ENCODE assay signal across 10 cellular contexts in genomic region chr12:111412830-111413441, GRCh38. TPM values are rescaled to one million over a fixed set of nuclear protein-coding genes. Genes with fewer than 3 reads are reported as not detected.
DNase-seq lines count a peak whose midpoint lies in the region; TF ChIP-seq lines count a peak whose summit lies in the region.
"Had no signal": no experiment of that assay in that cellular context is flagged by ENCODE, and none has a peak within 500 bp of the region (broad histone marks: within the 10 kb centered on the region; RNA-seq: fewer than 3 reads in every experiment).

No MANE protein-coding gene starts in this region.

- H3K79me2 ChIP-seq in parathyroid adenoma = peaks cover 6% of the 10 kb centered on the region

- no peak for TF ChIP-seq CTCF in parathyroid adenoma (IDR thresholded peaks at IDR 0.05)

- H3K9ac ChIP-seq in parathyroid adenoma = no peak overlapping the region

- H2AFZ ChIP-seq in parathyroid adenoma = no peak overlapping the region

- no peaks in the 10 kb centered on the region for H3K36me3 ChIP-seq in CD8-positive, alpha-beta memory T cell (ENCODE audit: insufficient read depth, low read length)
- H3K36me3 ChIP-seq in KOPT-K1 (ENCODE audit: insufficient read depth, low read length) (peaks cover 22% of the 10 kb centered on the region), parathyroid adenoma (ENCODE audit: control insufficient read depth, insufficient read depth, low read length) (no peaks in the 10 kb centered on the region)
- H3K36me3 ChIP-seq in effector memory CD4-positive, alpha-beta T cell (ENCODE audit: control insufficient read depth, insufficient read depth, low read length) = peaks cover 7% of the 10 kb centered on the region

- H3K9me3 Mint-ChIP-seq in CD8-positive, alpha-beta memory T cell = no peaks in the 10 kb centered on the region

- no peak for DNase-seq in CD8-positive, alpha-beta memory T cell
- DNase-seq in effector memory CD4-positive, alpha-beta T cell = no peak
- no peak for DNase-seq in KBM-7
- DNase-seq in NCI-H2227 treated with DMSO at 0.1 percent for 48 hours (lab: John Stamatoyannopoulos, UW) = no peak
- DNase-seq in 8988T = no peak
- no peak for DNase-seq in NCI-H510A treated with DMSO at 0.1 percent for 48 hours (lab: John Stamatoyannopoulos, UW)
- DNase-seq: stimulated activated CD4-positive, alpha-beta T cell treated with anti-CD3 and anti-CD28 coated beads, Interleukin-4, amount 100 ng/mL, for 24 hours had no signal

- H3K27me3 ChIP-seq in CD8-positive, alpha-beta memory T cell (ENCODE audit: insufficient read depth, low read length, poor library complexity, severe bottlenecking) = no peaks in the 10 kb centered on the region
- no peaks in the 10 kb centered on the region for H3K27me3 ChIP-seq in effector memory CD4-positive, alpha-beta T cell (replicated peaks; ENCODE audit: control insufficient read depth, insufficient read depth, low read length, poor library complexity, severe bottlenecking)
- no peaks in the 10 kb centered on the region for H3K27me3 ChIP-seq in parathyroid adenoma (ENCODE audit: control insufficient read depth, insufficient read depth, low read length)

- H3K9me3 ChIP-seq in CD8-positive, alpha-beta memory T cell (ENCODE audit: low read length) = no peaks in the 10 kb centered on the region
- H3K9me3 ChIP-seq in KOPT-K1 (ENCODE audit: insufficient read depth, low read length, poor library complexity, severe bottlenecking) (no peaks in the 10 kb centered on the region), parathyroid adenoma (ENCODE audit: control insufficient read depth, low read length) (no peaks in the 10 kb centered on the region)
- no peaks in the 10 kb centered on the region for H3K9me3 ChIP-seq in effector memory CD4-positive, alpha-beta T cell (ENCODE audit: control insufficient read depth, low read length)

- no peak overlapping the region for H3K27ac ChIP-seq in CD8-positive, alpha-beta memory T cell (ENCODE audit: low read depth, low read length)
- peak overlapping the region; percentile 65 for H3K27ac ChIP-seq in KOPT-K1 (ENCODE audit: low read depth, low read length, poor library complexity, severe bottlenecking)
- H3K27ac ChIP-seq in effector memory CD4-positive, alpha-beta T cell (ENCODE audit: insufficient read depth, low read length, poor library complexity, severe bottlenecking) = peak overlapping the region; percentile 59
- H3K27ac ChIP-seq in parathyroid adenoma = peak overlapping the region; percentile 8
- H3K27ac ChIP-seq: epithelial cell of prostate had no signal

- peaks cover 71% of the 10 kb centered on the region for H3K4me1 ChIP-seq in CD8-positive, alpha-beta memory T cell (ENCODE audit: insufficient read depth, low read length)
- peaks cover 61% of the 10 kb centered on the region for H3K4me1 ChIP-seq in effector memory CD4-positive, alpha-beta T cell (ENCODE audit: control insufficient read depth, insufficient read depth, low read length, poor library complexity, severe bottlenecking)
- H3K4me1 ChIP-seq in parathyroid adenoma = peaks cover 4% of the 10 kb centered on the region

- CTCF ChIA-PET in CD8-positive, alpha-beta memory T cell (lab: Charles Lee) = interaction anchor here (1.0 to 27.8 kb wide), 7 partner anchors 9 to 36 kb away, joined by 3 to 1032 read pairs (median 6); no protein-coding TSS in a partner anchor

- peak overlapping the region; percentile 55 to 98 (median 92) for H3K27ac Mint-ChIP-seq in CD8-positive, alpha-beta memory T cell

- peaks cover 69 to 88% (median 78%) of the 10 kb centered on the region in 3 donors for H3K4me1 Mint-ChIP-seq in CD8-positive, alpha-beta memory T cell

- H3K4me3 ChIP-seq in CD8-positive, alpha-beta memory T cell (ENCODE audit: low read length) = no peak overlapping the region
- no peak overlapping the region for H3K4me3 ChIP-seq in effector memory CD4-positive, alpha-beta T cell (ENCODE audit: insufficient read depth, low read depth, low read length, poor library complexity, severe bottlenecking)
- no peak overlapping the region for H3K4me3 ChIP-seq in parathyroid adenoma (ENCODE audit: low read depth, low read length)

- in situ Hi-C loops in KBM-7 (cut with MboI; ENCODE audit: low pct_unique_long_range_greater_than_20kb, low sequenced_read_pairs) = no loop called here

- peaks cover 0 to 27% (median 11%) of the 10 kb centered on the region in 3 donors for H3K36me3 Mint-ChIP-seq in CD8-positive, alpha-beta memory T cell

- peak overlapping the region; percentile 14 to 78 (median 37) for H3K4me3 Mint-ChIP-seq in CD8-positive, alpha-beta memory T cell

- no peaks in the 10 kb centered on the region for H3K27me3 Mint-ChIP-seq in CD8-positive, alpha-beta memory T cell

- POLR2A ChIA-PET in CD8-positive, alpha-beta memory T cell (lab: Charles Lee) = interaction anchor here (1.1 to 3.3 kb wide), 3 partner anchors 19 to 32 kb away, joined by 3 to 17 read pairs (median 8); no protein-coding TSS in a partner anchor

- no peak overlapping the region for H3K4me2 ChIP-seq in parathyroid adenoma (ENCODE audit: low read length)

RNA-seq across cellular contexts. Expression of gene SH2B3, which starts 7.2 kb away (rescaled TPM):
- 10 to 100 TPM; 46.8 to 48.9 TPM for total RNA-seq in CD8-positive, alpha-beta memory T cell
- polyA plus RNA-seq in CD8-positive, alpha-beta memory T cell = 11.1 TPM

RNA-seq across cellular contexts. Expression of gene PHETA1, which starts 44.0 kb away (rescaled TPM):
- total RNA-seq in CD8-positive, alpha-beta memory T cell = 1 to 10 TPM; 3.8 to 3.9 TPM
- polyA plus RNA-seq in CD8-positive, alpha-beta memory T cell = 1.8 TPM
